In genomic region chr14:105414456-105415371, GRCh38 we compare ENCODE assay signal across 8 cellular contexts. TPM values are rescaled to one million over a fixed set of nuclear protein-coding genes. Genes with fewer than 3 reads are reported as not detected.
DNase-seq lines count a peak whose midpoint lies in the region; ATAC-seq, FAIRE-seq and TF ChIP-seq lines count a peak whose summit lies in the region.

No MANE protein-coding gene starts in this region.

- H3K27ac ChIP-seq in A549 (peak overlapping the region; percentile 74 to 97), right cardiac atrium (ENCODE audit: low read length) (peak overlapping the region; percentile 32), urinary bladder (ENCODE audit: low read depth) (no peak overlapping the region)

- no peaks in the 10 kb centered on the region for H3K27me3 ChIP-seq in right cardiac atrium (ENCODE audit: control insufficient read depth, insufficient read depth)

- no peak for FAIRE-seq in A549 (lab: Jason Lieb, UNC)

- H3K27ac Mint-ChIP-seq in IgD-negative memory B cell: peak overlapping the region in 1 of 3 donors; percentile 3
- H3K27ac Mint-ChIP-seq in progenitor cell of endocrine pancreas: no peak overlapping the region

- TF ChIP-seq RAD21 in A549 (conservative IDR thresholded peaks at IDR 0.05 in 1 of 2, IDR thresholded peaks at IDR 0.05 in 1 of 2): no peak

- no peak for TF ChIP-seq EP300 in A549 (IDR thresholded peaks at IDR 0.05)

- intact Hi-C loops in right cardiac atrium (cut with DNase I): loop anchor here in 1 of 4 donors (5.0 kb wide), 1 partner anchor 73 kb away; the partner anchor contains the start of gene CRIP1

- peaks cover 2 to 13% (median 5%) of the 10 kb centered on the region in 3 donors for H3K4me1 Mint-ChIP-seq in IgD-negative memory B cell
- peaks cover 13% of the 10 kb centered on the region for H3K4me1 Mint-ChIP-seq in progenitor cell of endocrine pancreas (ENCODE audit: low read depth)

- peak overlapping the region; percentile 76 for H3K4me2 ChIP-seq in A549

- H3K9me3 Mint-ChIP-seq in IgD-negative memory B cell (no peaks in the 10 kb centered on the region), progenitor cell of endocrine pancreas (ENCODE audit: low read depth) (no peaks in the 10 kb centered on the region)

- peaks cover 22% of the 10 kb centered on the region for H3K27me3 Mint-ChIP-seq in IgD-negative memory B cell
- peaks cover 30% of the 10 kb centered on the region for H3K27me3 Mint-ChIP-seq in progenitor cell of endocrine pancreas

- H3K36me3 Mint-ChIP-seq in IgD-negative memory B cell (no peaks in the 10 kb centered on the region), progenitor cell of endocrine pancreas (ENCODE audit: insufficient read depth) (peaks cover 3% of the 10 kb centered on the region)

- POLR2A ChIA-PET in A549 (lab: Yijun Ruan, JAX): interaction anchor here (0.7 kb wide), 1 partner anchor 44 kb away, joined by 3 read pairs; no protein-coding TSS in a partner anchor

- CTCF ChIA-PET in A549 (lab: Yijun Ruan, JAX): interaction anchor here (0.7 to 1.4 kb wide), 8 partner anchors 11 to 142 kb away, joined by 3 to 5 read pairs (median 4); no protein-coding TSS in a partner anchor

- H3K9me3 ChIP-seq in A549: no peaks in the 10 kb centered on the region
- H3K9me3 ChIP-seq in right cardiac atrium (ENCODE audit: control insufficient read depth, low read length): no peaks in the 10 kb centered on the region

- H3K4me3 Mint-ChIP-seq in IgD-negative memory B cell: peak overlapping the region; percentile 52 to 88 (median 74)
- peak overlapping the region; percentile 69 for H3K4me3 Mint-ChIP-seq in progenitor cell of endocrine pancreas (ENCODE audit: low read depth)

- TF ChIP-seq POLR2A in A549 (IDR thresholded peaks at IDR 0.05; ENCODE audit: low read length): peak; percentile 41

- H3K4me1 ChIP-seq in A549 (peaks cover 20% of the 10 kb centered on the region; the same call in 2 of the 3 replicates), right cardiac atrium (ENCODE audit: control insufficient read depth, insufficient read depth, low read length) (peaks cover 5% of the 10 kb centered on the region), urinary bladder (ENCODE audit: insufficient read depth) (no peaks in the 10 kb centered on the region)

- H3K4me3 ChIP-seq in A549 (peak overlapping the region; percentile 41), right cardiac atrium (ENCODE audit: low read length) (peak overlapping the region; percentile 62), urinary bladder (ENCODE audit: low read depth, low read length) (peak overlapping the region; percentile 50)

- peak; percentile 58 for TF ChIP-seq CTCF in A549 (IDR thresholded peaks at IDR 0.05)
- TF ChIP-seq CTCF in progenitor cell of endocrine pancreas (IDR thresholded peaks at IDR 0.05; ENCODE audit: unreplicated experiment): peak; percentile 73

- peak; percentile 79 to 89 for ATAC-seq in A549
- ATAC-seq in GM18517 (IDR thresholded peaks at IDR 0.05; ENCODE audit: unreplicated experiment): peak; percentile 61
- ATAC-seq in right cardiac atrium: peak; percentile 82 to 87

- H3K36me3 ChIP-seq in urinary bladder (ENCODE audit: insufficient read depth): no peaks in the 10 kb centered on the region

- DNase-seq in A549 (ENCODE audit: low read depth in 1 of 2, low spot score in 1 of 2) (peak; percentile 61 to 82), SW480 (ENCODE audit: low spot score) (peak; percentile 70), amniotic stem cell (lab: John Stamatoyannopoulos, UW) (peak; percentile 5), right cardiac atrium (peak; percentile 88 to 95 (median 94)), progenitor cell of endocrine pancreas (ENCODE audit: low spot score, unreplicated experiment) (peak; percentile 59)

- WGBS in A549 (ENCODE audit: missing lambda C conversion rate): 32% methylated on average over 47 of the region's 79 CpGs
- WGBS in right cardiac atrium: 12% methylated on average over 79 of the region's 79 CpGs
- WGBS in urinary bladder: 10% methylated on average over 79 of the region's 79 CpGs

TF ChIP-seq in A549, 52 proteins besides CTCF, POLR2A, EP300 and RAD21:
- TF ChIP-seq MAZ (IDR thresholded peaks at IDR 0.05; ENCODE audit: borderline replicate concordance, low read depth, low read length) (no peak), MAX (IDR thresholded peaks at IDR 0.05) (peak; percentile 78), JUN (IDR thresholded peaks at IDR 0.05) (peak in 1 of 2 experiments; percentile 53; a peak in 1 of 5 replicates), HMGXB4 (CRISPR knock-in tag; IDR thresholded peaks at IDR 0.05; ENCODE audit: borderline replicate concordance) (0 out of 2 replicates have a peak, but pooled peaks have one; percentile 39), NPAS2 (CRISPR knock-in tag; IDR thresholded peaks at IDR 0.05; ENCODE audit: borderline replicate concordance) (no peak), BCL3 (IDR thresholded peaks at IDR 0.05) (no peak), E2F6 (IDR thresholded peaks at IDR 0.05; ENCODE audit: borderline replicate concordance, low read depth) (peak; percentile 59; the same call in 1 of the 2 replicates), PHF8 (IDR thresholded peaks at IDR 0.05; ENCODE audit: borderline replicate concordance, low read depth) (0 out of 2 replicates have a peak, but pooled peaks have one; percentile 16), MYC (IDR thresholded peaks at IDR 0.05; ENCODE audit: borderline replicate concordance, low read length) (0 out of 2 replicates have a peak, but pooled peaks have one; percentile 52), MAFK (IDR thresholded peaks at IDR 0.05; ENCODE audit: partially characterized antibody) (no peak)

RNA-seq across cellular contexts. Expression of gene MTA1, which starts 4.9 kb away (rescaled TPM):
- polyA plus RNA-seq in A549 (2011; rRNA removed) (46.8 and 52.7 TPM in 2 replicates), A549 (2017; fragmentation: RNase III; extraction: RNeasy Plus Mini Kit Qiagen cat#74134 plus additional on column Dnase treatment) (80.7 to 89.8 TPM (median 86.7 TPM) in 3 replicates), IgD-negative memory B cell (3.7 TPM), right cardiac atrium (131 TPM), urinary bladder (67.3 TPM)
- polyA plus RNA-seq in A549 (2012; cell fraction: cytosol; rRNA removed): 105 and 111 TPM in 2 replicates
- polyA plus RNA-seq in A549 (2012; cell fraction: nucleus; rRNA removed): 523 and 668 TPM in 2 replicates
- polyA minus RNA-seq in A549 (2011; rRNA and poly(A)+ RNA removed): 42.6 and 67.3 TPM in 2 replicates
- total RNA-seq in right cardiac atrium (100 to 1,000 TPM; 121 to 179 (median 157) TPM), progenitor cell of endocrine pancreas (227 and 238 TPM in 2 replicates), urinary bladder (51.5 TPM)

RNA-seq across cellular contexts. Expression of gene TEX22, which starts 16.4 kb away (rescaled TPM):
- polyA plus RNA-seq in A549 (2011; rRNA removed) (0.06 and 0.19 TPM in 2 replicates), A549 (2017; fragmentation: RNase III; extraction: RNeasy Plus Mini Kit Qiagen cat#74134 plus additional on column Dnase treatment) (0.23 to 0.51 TPM (median 0.26 TPM) in 3 replicates), IgD-negative memory B cell (1.0 TPM), right cardiac atrium (0.05 TPM), urinary bladder (0.13 TPM)
- 0.08 and 0.12 TPM in 2 replicates for polyA plus RNA-seq in A549 (2012; cell fraction: cytosol; rRNA removed)
- polyA plus RNA-seq in A549 (2012; cell fraction: nucleus; rRNA removed): 0.65 and 0.84 TPM in 2 replicates
- 0.44 and 0.50 TPM in 2 replicates for polyA minus RNA-seq in A549 (2011; rRNA and poly(A)+ RNA removed)
- total RNA-seq in right cardiac atrium (1 to 10 TPM in 2 of 4 donors, under 1 TPM in 2; 0.46 to 1.9 (median 1.00) TPM), progenitor cell of endocrine pancreas (2.4 and 3.5 TPM in 2 replicates), urinary bladder (0.11 TPM)

RNA-seq across cellular contexts. Expression of gene CRIP2, which starts 59.9 kb away (rescaled TPM):
- polyA plus RNA-seq in A549 (2011; rRNA removed) (36.2 and 41.0 TPM in 2 replicates), A549 (2017; fragmentation: RNase III; extraction: RNeasy Plus Mini Kit Qiagen cat#74134 plus additional on column Dnase treatment) (55.6 to 68.4 TPM (median 67.3 TPM) in 3 replicates), IgD-negative memory B cell (70.8 TPM), right cardiac atrium (1,790 TPM), urinary bladder (245 TPM)
- polyA plus RNA-seq in A549 (2012; cell fraction: cytosol; rRNA removed): 192 and 210 TPM in 2 replicates
- 220 and 295 TPM in 2 replicates for polyA plus RNA-seq in A549 (2012; cell fraction: nucleus; rRNA removed)
- 8.9 and 14.4 TPM in 2 replicates for polyA minus RNA-seq in A549 (2011; rRNA and poly(A)+ RNA removed)
- total RNA-seq in right cardiac atrium (1,000 to 10,000 TPM; 1,091 to 1,370 (median 1,238) TPM), progenitor cell of endocrine pancreas (17.0 and 19.6 TPM in 2 replicates), urinary bladder (53.7 TPM)

Comparison
In these comparisons a context has a peak if more than half of its experiments do, and no peak if none do; other contexts are left out.
1. DNase-seq: peak in every context shown above with its lines; median percentile 94 in right cardiac atrium; 72 in A549; 70 in SW480; 59 in progenitor cell of endocrine pancreas; 5 in amniotic stem cell.
2. RNA of gene MTA1, which starts 4.9 kb away (polyA plus RNA-seq): 131 TPM in right cardiac atrium (single experiment), 46.8 to 668 TPM in A549 and 67.3 TPM in urinary bladder (single experiment); 3.7 TPM in IgD-negative memory B cell (single experiment); every median in the first group is over 10 times any median in the second.
3. Peak in every context shown above with its lines, with median percentiles within 50 percentile points of each other: ATAC-seq and H3K4me3 ChIP-seq.